In genomic region chr11:109960831-109961230, GRCh38 we compare ENCODE assay signal across 15 cellular contexts.
DNase-seq lines count a peak whose midpoint lies in the region; ATAC-seq and TF ChIP-seq lines count a peak whose summit lies in the region.
"Had no signal": no experiment of that assay in that cellular context is flagged by ENCODE, and none has a peak within 500 bp of the region (broad histone marks: within the 10 kb centered on the region; RNA-seq: fewer than 3 reads in every experiment).

No MANE protein-coding gene starts in this region.

- TF ChIP-seq CTCF in left ventricle myocardium inferior (IDR thresholded peaks at IDR 0.05; ENCODE audit: borderline replicate concordance), result no peak

- H3K27ac ChIP-seq in left ventricle myocardium inferior (replicated peaks), result no peak overlapping the region
- H3K27ac ChIP-seq: BLaER1, tibial artery had no signal

- peaks cover 10% of the 10 kb centered on the region for H3K4me1 ChIP-seq in left ventricle myocardium inferior
- H3K4me1 ChIP-seq: tibial artery had no signal

- no peaks in the 10 kb centered on the region for H3K9me3 ChIP-seq in left ventricle myocardium inferior (replicated peaks)
- H3K9me3 ChIP-seq: esophagus squamous epithelium, tibial artery had no signal

- no peak overlapping the region for H3K4me3 ChIP-seq in left ventricle myocardium inferior
- H3K4me3 ChIP-seq: BLaER1, esophagus squamous epithelium, K562, tibial artery had no signal

- DNase-seq in AG20443 (ENCODE audit: low spot score), result peak; percentile 92
- DNase-seq in astrocyte of the hippocampus (ENCODE audit: low read depth, low spot score), result peak; percentile 94
- DNase-seq in left ventricle myocardium inferior, result peak; percentile 63
- DNase-seq in occipital lobe (lab: John Stamatoyannopoulos, UW), result peak; percentile 3
- DNase-seq in activated CD4-positive, alpha-beta T cell treated with anti-CD3 and anti-CD28 coated beads, Interleukin-2, amount 50 U/mL, for 1 hour, result no peak
- DNase-seq in activated naive CD4-positive, alpha-beta T cell treated with anti-CD3 and anti-CD28 coated beads, Interleukin-2, amount 50 U/mL, for 16 hours, result no peak
- DNase-seq: activated CD4-positive, alpha-beta memory T cell treated with anti-CD3 and anti-CD28 coated beads for 36 hours; activated naive CD8-positive, alpha-beta T cell treated with anti-CD3 and anti-CD28 coated beads, Interleukin-2, amount 10 ng/mL, durations not matched to agents 7 days and 5 days; esophagus squamous epithelium; natural killer cell had no signal

- H3K27me3 ChIP-seq in left ventricle myocardium inferior (ENCODE audit: low read depth), result no peaks in the 10 kb centered on the region
- H3K27me3 ChIP-seq: BLaER1, esophagus squamous epithelium, tibial artery had no signal

- ATAC-seq in GM19023 (IDR thresholded peaks at IDR 0.05; ENCODE audit: unreplicated experiment) (no peak), HG03378 (IDR thresholded peaks at IDR 0.05; ENCODE audit: unreplicated experiment) (no peak)
- ATAC-seq: K562, natural killer cell had no signal

- no peaks in the 10 kb centered on the region for H3K36me3 ChIP-seq in left ventricle myocardium inferior
- H3K36me3 ChIP-seq: BLaER1, esophagus squamous epithelium, tibial artery had no signal

- intact Hi-C loops in left ventricle myocardium inferior (cut with micrococcal nuclease), result no loop called here

Comparison
In these comparisons a context has a peak if more than half of its experiments do, and no peak if none do; other contexts are left out.
1. DNase-seq: peak in AG20443 (single experiment), astrocyte of the hippocampus (single experiment), left ventricle myocardium inferior (single experiment) and occipital lobe (single experiment); none in activated CD4-positive, alpha-beta T cell treated with anti-CD3 and anti-CD28 coated beads, Interleukin-2, amount 50 U/mL, for 1 hour (single experiment) and activated naive CD4-positive, alpha-beta T cell treated with anti-CD3 and anti-CD28 coated beads, Interleukin-2, amount 50 U/mL, for 16 hours (single experiment).